32 cellular contexts compared by ENCODE assay signal in the genomic region with DNA sequence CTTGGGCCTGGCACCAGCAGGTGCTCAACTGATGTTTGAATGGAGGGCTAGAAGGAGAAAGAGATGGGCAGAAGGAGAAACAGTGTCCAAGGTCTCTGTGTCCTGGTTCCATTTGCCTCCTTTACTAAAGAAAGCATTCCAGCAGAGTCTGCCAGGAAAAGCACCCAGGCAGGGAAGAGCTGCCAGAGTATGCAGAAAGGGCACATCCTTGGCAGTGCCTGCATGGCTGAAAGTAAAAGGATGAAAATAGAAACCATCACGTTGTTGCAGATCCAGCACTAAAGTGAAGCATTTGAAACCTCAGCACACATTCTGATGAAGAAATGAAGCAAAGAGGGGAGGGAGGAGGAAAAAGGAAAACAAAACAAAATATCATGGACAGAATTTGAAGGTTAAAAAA.
DNase-seq lines count a peak whose midpoint lies in the region; ATAC-seq and TF ChIP-seq lines count a peak whose summit lies in the region.
"Had no signal": no experiment of that assay in that cellular context is flagged by ENCODE, and none has a peak within 500 bp of the region (broad histone marks: within the 10 kb centered on the region; RNA-seq: fewer than 3 reads in every experiment).

No MANE protein-coding gene starts in this region.

- peaks cover 36% of the 10 kb centered on the region for H3K4me1 Mint-ChIP-seq in chondrocyte (ENCODE audit: low read depth)
- H3K4me1 Mint-ChIP-seq: activated CD8-positive, alpha-beta memory T cell treated with anti-CD3 and anti-CD28 coated beads, Interleukin-2, amount 10 ng/mL, durations not matched to agents 7 days and 5 days; activated naive CD8-positive, alpha-beta T cell treated with anti-CD3 and anti-CD28 coated beads, Interleukin-2, amount 10 ng/mL, durations not matched to agents 7 days and 5 days; CD4-positive, CD25-positive, alpha-beta regulatory T cell; T-helper 17 cell had no signal

- H3K27ac Mint-ChIP-seq in chondrocyte (ENCODE audit: unreplicated experiment), result peak overlapping the region; percentile 63
- H3K27ac Mint-ChIP-seq: activated CD8-positive, alpha-beta memory T cell treated with anti-CD3 and anti-CD28 coated beads, Interleukin-2, amount 10 ng/mL, durations not matched to agents 7 days and 5 days; activated naive CD8-positive, alpha-beta T cell treated with anti-CD3 and anti-CD28 coated beads, Interleukin-2, amount 10 ng/mL, durations not matched to agents 7 days and 5 days; GM23338; T-helper 17 cell had no signal

- H3K4me3 Mint-ChIP-seq in chondrocyte (ENCODE audit: unreplicated experiment), result peak overlapping the region; percentile 35
- H3K4me3 Mint-ChIP-seq: activated CD8-positive, alpha-beta memory T cell treated with anti-CD3 and anti-CD28 coated beads, Interleukin-2, amount 10 ng/mL, durations not matched to agents 7 days and 5 days; activated naive CD8-positive, alpha-beta T cell treated with anti-CD3 and anti-CD28 coated beads, Interleukin-2, amount 10 ng/mL, durations not matched to agents 7 days and 5 days; activated T-cell treated with anti-CD3 and anti-CD28 coated beads, Interleukin-2, amount 50 U/mL, for 4 hours; CD4-positive, CD25-positive, alpha-beta regulatory T cell; GM23338; IgD-negative memory B cell; T-helper 17 cell had no signal

- H3K27me3 ChIP-seq in brain microvascular endothelial cell (replicated peaks), result no peaks in the 10 kb centered on the region
- H3K27me3 ChIP-seq: ovary, spleen had no signal

- in situ Hi-C loops in brain microvascular endothelial cell (cut with HindIII; ENCODE audit: low pct_ligation_motif_present, low sequenced_read_pairs), result no loop called here

- DNase-seq in EH (ENCODE audit: low read depth) (peak; percentile 7), chondrocyte (ENCODE audit: low spot score) (no peak), left ventricle myocardium superior (peak; percentile 59), pons (ENCODE audit: low spot score) (peak; percentile 44), brain microvascular endothelial cell (no peak), AG20443 (ENCODE audit: low spot score) (no peak)
- DNase-seq: activated CD4-positive, alpha-beta T cell treated with anti-CD3 and anti-CD28 coated beads, Interleukin-2, amount 50 U/mL, for 1 hour; activated CD4-positive, CD25-positive, alpha-beta regulatory T cell; activated CD8-positive, alpha-beta memory T cell treated with anti-CD3 and anti-CD28 coated beads, Interleukin-2, amount 10 ng/mL, durations not matched to agents 7 days and 5 days; activated gamma-delta T cell; activated naive CD8-positive, alpha-beta T cell treated with anti-CD3 and anti-CD28 coated beads, Interleukin-2, amount 10 ng/mL, durations not matched to agents 7 days and 5 days; activated T-cell treated with anti-CD3 and anti-CD28 coated beads, Interleukin-2, amount 50 U/mL, for 4 hours; Calu3; CD4-positive, CD25-positive, alpha-beta regulatory T cell; DMS79 treated with DMSO at 0.1 percent for 48 hours; kidney; NCI-H1092; NCI-H1694 treated with DMSO at 0.1 percent for 48 hours; NCI-H2171; NCI-H510A; ovary; retina; spleen; stimulated activated CD4-positive, alpha-beta T cell treated with anti-CD3 and anti-CD28 coated beads, Interleukin-2, amount 100 ng/mL, for 24 hours; stimulated activated naive CD8-positive, alpha-beta T cell treated with anti-CD3 and anti-CD28 coated beads, Interleukin-15, Interleukin-2, amounts not matched to agents 100 U/mL and 50 U/mL, for 24 hours; T-helper 17 cell had no signal

- no peak overlapping the region for H3K4me3 ChIP-seq in brain microvascular endothelial cell (ENCODE audit: low read depth, low read length)
- H3K4me3 ChIP-seq: GM23338, lung, ovary, spleen had no signal

- no peaks in the 10 kb centered on the region for H3K9me3 Mint-ChIP-seq in chondrocyte (ENCODE audit: low read depth)
- H3K9me3 Mint-ChIP-seq: activated naive CD8-positive, alpha-beta T cell treated with anti-CD3 and anti-CD28 coated beads, Interleukin-2, amount 10 ng/mL, durations not matched to agents 7 days and 5 days; activated T-cell treated with anti-CD3 and anti-CD28 coated beads, Interleukin-2, amount 50 U/mL, for 4 hours; GM23338; IgD-negative memory B cell had no signal

- intact Hi-C loops in left ventricle myocardium superior (cut with micrococcal nuclease), result no loop called here

- H3K27ac ChIP-seq in brain microvascular endothelial cell, result no peak overlapping the region
- H3K27ac ChIP-seq: ovary, spleen had no signal

- H3K36me3 Mint-ChIP-seq in chondrocyte (ENCODE audit: low read depth), result peaks cover 3% of the 10 kb centered on the region
- H3K36me3 Mint-ChIP-seq: activated CD8-positive, alpha-beta memory T cell treated with anti-CD3 and anti-CD28 coated beads, Interleukin-2, amount 10 ng/mL, durations not matched to agents 7 days and 5 days; activated naive CD8-positive, alpha-beta T cell treated with anti-CD3 and anti-CD28 coated beads, Interleukin-2, amount 10 ng/mL, durations not matched to agents 7 days and 5 days; CD4-positive, CD25-positive, alpha-beta regulatory T cell had no signal

- H3K36me3 ChIP-seq in brain microvascular endothelial cell (replicated peaks), result no peaks in the 10 kb centered on the region
- H3K36me3 ChIP-seq: ovary, spleen had no signal

- no peaks in the 10 kb centered on the region for H3K27me3 Mint-ChIP-seq in chondrocyte (ENCODE audit: low read depth)

- TF ChIP-seq CTCF in chondrocyte (IDR thresholded peaks at IDR 0.05), result no peak
- TF ChIP-seq CTCF in brain microvascular endothelial cell (IDR thresholded peaks at IDR 0.05; ENCODE audit: low read depth, low read length, missing control alignments), result no peak

- ATAC-seq in left ventricle myocardium superior, result peak; percentile 91
- ATAC-seq in GM18858 (IDR thresholded peaks at IDR 0.05; ENCODE audit: unreplicated experiment), result no peak
- no peak for ATAC-seq in HG02840 (IDR thresholded peaks at IDR 0.05; ENCODE audit: low FRiP score, unreplicated experiment)
- ATAC-seq: activated CD8-positive, alpha-beta memory T cell treated with anti-CD3 and anti-CD28 coated beads, Interleukin-2, amount 10 ng/mL, durations not matched to agents 7 days and 5 days; activated T-cell treated with anti-CD3 and anti-CD28 coated beads, Interleukin-2, amount 50 U/mL, for 4 hours; GM23338; SK-N-SH treated with all-trans-retinoic acid at 6 μM for 48 hours; stimulated activated naive CD8-positive, alpha-beta T cell treated with anti-CD3 and anti-CD28 coated beads, Interleukin-15, Interleukin-2, amounts not matched to agents 100 U/mL and 50 U/mL, for 24 hours; T-helper 17 cell had no signal

Comparison
In these comparisons a context has a peak if more than half of its experiments do, and no peak if none do; other contexts are left out.
1. DNase-seq: peak in EH (single experiment), left ventricle myocardium superior (single experiment) and pons (single experiment); none in chondrocyte (single experiment), brain microvascular endothelial cell (single experiment) and AG20443 (single experiment).